In the genomic region with DNA sequence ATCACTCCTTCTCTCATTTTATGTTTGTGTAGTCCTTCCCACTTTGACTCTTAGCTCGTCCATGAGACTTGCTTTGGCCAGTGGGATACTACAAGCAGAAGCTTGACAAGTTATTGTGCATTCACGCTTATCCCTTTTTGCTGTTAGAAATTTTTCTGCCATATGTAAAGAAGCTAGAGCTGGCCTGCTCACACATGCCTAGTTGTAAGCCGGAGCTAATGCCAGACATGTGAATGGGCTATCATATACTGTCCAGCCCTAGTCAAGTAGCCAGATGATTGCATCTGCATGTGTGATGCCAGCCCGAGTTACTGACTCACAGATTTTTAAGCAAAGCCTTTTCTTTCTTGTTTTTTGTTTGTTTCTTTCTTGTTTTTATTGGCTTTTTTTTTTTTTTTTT, we compare ENCODE assay signal across 28 cellular contexts.
"Had no signal": no experiment of that assay in that cellular context is flagged by ENCODE, and none has a peak within 500 bp of the region (broad histone marks: within the 10 kb centered on the region; RNA-seq: fewer than 3 reads in every experiment).

No MANE protein-coding gene starts in this region.

- ATAC-seq: naive thymus-derived CD8-positive, alpha-beta T cell; natural killer cell treated with Interleukin-12 subunit alpha and Interleukin-12 subunit beta and Interleukin-15 and Interleukin-18, amount 100 ng/mL, for 72 hours; pancreas; right cardiac atrium; right lobe of liver; stimulated activated effector memory CD8-positive, alpha-beta T cell treated with anti-CD3 and anti-CD28 coated beads, Interleukin-12 subunit alpha, Interleukin-12 subunit beta, amount 100 ng/mL, for 72 hours; stimulated activated naive B cell treated with anti-CD40 and anti-IgM and Interleukin-4, amounts not matched to agents 10 μg/mL and 1 μg/mL and 100 μg/mL, for 72 hours; upper lobe of right lung had no signal

- H3K4me1 ChIP-seq: pancreas, prostate gland, right lobe of liver, sigmoid colon, stomach, thyroid gland, transverse colon, upper lobe of right lung, uterus had no signal

- H3K27me3 Mint-ChIP-seq: naive thymus-derived CD8-positive, alpha-beta T cell; natural killer cell treated with Interleukin-12 subunit alpha and Interleukin-12 subunit beta and Interleukin-15 and Interleukin-18, amount 100 ng/mL, for 72 hours; stimulated activated naive B cell treated with anti-CD40 and anti-IgM and Interleukin-4, amounts not matched to agents 10 μg/mL and 1 μg/mL and 100 μg/mL, for 72 hours; stimulated activated naive CD8-positive, alpha-beta T cell treated with anti-CD3 and anti-CD28 coated beads, Interleukin-15, Interleukin-2, amounts not matched to agents 100 ng/mL and 50 ng/mL, for 24 hours; type B pancreatic cell had no signal

- H3K27ac ChIP-seq: neutrophil, pancreas, prostate gland, right lobe of liver, sigmoid colon, stomach, thoracic aorta, thyroid gland, transverse colon, upper lobe of right lung, uterus had no signal

- H3K27me3 ChIP-seq: neutrophil, pancreas, right lobe of liver, sigmoid colon, stomach, thyroid gland, transverse colon, upper lobe of right lung, uterus had no signal

- H3K4me3 ChIP-seq: pancreas, prostate gland, right lobe of liver, sigmoid colon, stomach, thoracic aorta, thyroid gland, transverse colon, upper lobe of right lung, uterus had no signal

- H3K36me3 Mint-ChIP-seq: stimulated activated effector memory CD8-positive, alpha-beta T cell treated with anti-CD3 and anti-CD28 coated beads, Interleukin-12 subunit alpha, Interleukin-12 subunit beta, amount 100 ng/mL, for 72 hours; stimulated activated naive B cell treated with anti-CD40 and anti-IgM and Interleukin-4, amounts not matched to agents 10 μg/mL and 1 μg/mL and 100 μg/mL, for 72 hours; type B pancreatic cell had no signal

- H3K4me1 Mint-ChIP-seq: nephron progenitor cell; neural crest cell; stimulated activated effector memory CD8-positive, alpha-beta T cell treated with anti-CD3 and anti-CD28 coated beads, Interleukin-12 subunit alpha, Interleukin-12 subunit beta, amount 100 ng/mL, for 72 hours; stimulated activated naive B cell treated with anti-CD40 and anti-IgM and Interleukin-4, amounts not matched to agents 10 μg/mL and 1 μg/mL and 100 μg/mL, for 72 hours had no signal

- H3K27ac Mint-ChIP-seq: naive thymus-derived CD8-positive, alpha-beta T cell; natural killer cell treated with Interleukin-12 subunit alpha and Interleukin-12 subunit beta and Interleukin-15 and Interleukin-18, amount 100 ng/mL, for 72 hours; nephron progenitor cell; stimulated activated effector memory CD8-positive, alpha-beta T cell treated with anti-CD3 and anti-CD28 coated beads, Interleukin-12 subunit alpha, Interleukin-12 subunit beta, amount 100 ng/mL, for 72 hours; stimulated activated naive B cell treated with anti-CD40 and anti-IgM and Interleukin-4, amounts not matched to agents 10 μg/mL and 1 μg/mL and 100 μg/mL, for 72 hours; stimulated activated naive CD8-positive, alpha-beta T cell treated with anti-CD3 and anti-CD28 coated beads, Interleukin-15, Interleukin-2, amounts not matched to agents 100 ng/mL and 50 ng/mL, for 24 hours; type B pancreatic cell had no signal

- H3K36me3 ChIP-seq: neutrophil, pancreas, prostate gland, right lobe of liver, sigmoid colon, stomach, thoracic aorta, thyroid gland, transverse colon, upper lobe of right lung, uterus had no signal

- FAIRE-seq: pancreas, small intestine had no signal

- H3K9me3 ChIP-seq: neutrophil, pancreas, prostate gland, right lobe of liver, sigmoid colon, thoracic aorta, thyroid gland, upper lobe of right lung, uterus had no signal

- H3K4me3 Mint-ChIP-seq: naive thymus-derived CD8-positive, alpha-beta T cell; natural killer cell treated with Interleukin-12 subunit alpha and Interleukin-12 subunit beta and Interleukin-15 and Interleukin-18, amount 100 ng/mL, for 72 hours; nephron progenitor cell; neural crest cell; stimulated activated effector memory CD8-positive, alpha-beta T cell treated with anti-CD3 and anti-CD28 coated beads, Interleukin-12 subunit alpha, Interleukin-12 subunit beta, amount 100 ng/mL, for 72 hours; stimulated activated naive B cell treated with anti-CD40 and anti-IgM and Interleukin-4, amounts not matched to agents 10 μg/mL and 1 μg/mL and 100 μg/mL, for 72 hours; stimulated activated naive CD8-positive, alpha-beta T cell treated with anti-CD3 and anti-CD28 coated beads, Interleukin-15, Interleukin-2, amounts not matched to agents 100 ng/mL and 50 ng/mL, for 24 hours; type B pancreatic cell had no signal

- DNase-seq: naive thymus-derived CD8-positive, alpha-beta T cell; nephron progenitor cell; nucleus accumbens; pancreas; retina; right cardiac atrium; right lobe of liver; sigmoid colon; small intestine; stimulated activated CD4-positive, alpha-beta T cell treated with anti-CD3 and anti-CD28 coated beads, Interleukin-15, amount 100 ng/mL, for 24 hours; stimulated activated CD4-positive, alpha-beta T cell treated with anti-CD3 and anti-CD28 coated beads, Interleukin-2, amount 100 ng/mL, for 24 hours; stimulated activated CD4-positive, alpha-beta T cell treated with anti-CD3 and anti-CD28 coated beads, Interleukin-2, amount 100 ng/mL, for 48 hours; stimulated activated CD4-positive, alpha-beta T cell treated with anti-CD3 and anti-CD28 coated beads, Interleukin-4, amount 100 ng/mL, for 24 hours; stimulated activated naive B cell treated with anti-CD40 and anti-IgM and Interleukin-4, amounts not matched to agents 10 μg/mL and 1 μg/mL and 100 μg/mL, for 72 hours; stimulated activated naive CD4-positive, alpha-beta T cell treated with Interleukin-2 at 50 U/mL for 16 hours; stomach; thyroid gland; transverse colon; upper lobe of right lung; uterus had no signal
